In genomic region chr18:75124551-75124950, GRCh38 we compare ENCODE assay signal across 15 cellular contexts.
DNase-seq lines count a peak whose midpoint lies in the region; ATAC-seq and TF ChIP-seq lines count a peak whose summit lies in the region.
"Had no signal": no experiment of that assay in that cellular context is flagged by ENCODE, and none has a peak within 500 bp of the region (broad histone marks: within the 10 kb centered on the region; RNA-seq: fewer than 3 reads in every experiment).

No MANE protein-coding gene starts in this region.

- no TSS peak for BruUV-seq in Calu3 (replicated peaks; lab: Mats Ljungman, UMichigan)

- H3K4me3 Mint-ChIP-seq in T-helper 17 cell (no peak overlapping the region), Calu3 (ENCODE audit: low read depth, unreplicated experiment) (no peak overlapping the region)
- H3K4me3 Mint-ChIP-seq: H9 had no signal

- H3K4me1 Mint-ChIP-seq in T-helper 17 cell: peaks cover 15% of the 10 kb centered on the region
- H3K4me1 Mint-ChIP-seq in Calu3 (ENCODE audit: low read depth, unreplicated experiment): no peaks in the 10 kb centered on the region
- H3K4me1 Mint-ChIP-seq: H9 had no signal

- DNase-seq in D341Med (ENCODE audit: low spot score) (peak; percentile 34), T-helper 17 cell (no peak), left lobe of liver (ENCODE audit: low spot score) (peak; percentile 21), suprapubic skin (ENCODE audit: low spot score in 2 of 2) (peak; percentile 8 to 33), kidney tubule cell (ENCODE audit: low spot score) (no peak), Calu3 (no peak)
- DNase-seq: GM23248, H9, KBM-7, MV-4-11, NCI-H1105, NCI-H1930, NCI-H2107, NCI-H748 treated with DMSO at 0.1 percent for 48 hours had no signal

- TF ChIP-seq POLR2A in suprapubic skin (IDR thresholded peaks at IDR 0.05): no peak

- no peak for TF ChIP-seq EP300 in suprapubic skin (IDR thresholded peaks at IDR 0.05)

- intact Hi-C loops in Calu3 (cut with micrococcal nuclease; ENCODE audit: unreplicated experiment): no loop called here

- H3K4me3 ChIP-seq in suprapubic skin: no peak overlapping the region
- H3K4me3 ChIP-seq: GM23248 had no signal

- H3K4me1 ChIP-seq in suprapubic skin: no peaks in the 10 kb centered on the region

- CTCF ChIA-PET in Calu3 (lab: Charles Lee): no interaction called here

- no peak overlapping the region for H3K27ac ChIP-seq in suprapubic skin
- H3K27ac ChIP-seq: GM23248 had no signal

- H3K36me3 Mint-ChIP-seq in T-helper 17 cell (ENCODE audit: low read depth) (no peaks in the 10 kb centered on the region), Calu3 (ENCODE audit: insufficient read depth, unreplicated experiment) (no peaks in the 10 kb centered on the region)

- 82% methylated on average over 14 of the region's 14 CpGs for WGBS in suprapubic skin

- ATAC-seq in T-helper 17 cell: no peak
- ATAC-seq in left lobe of liver: no peak
- no peak for ATAC-seq in GM21423 (IDR thresholded peaks at IDR 0.05; ENCODE audit: unreplicated experiment)

- H3K27me3 ChIP-seq in suprapubic skin: no peaks in the 10 kb centered on the region

- H3K27me3 Mint-ChIP-seq in T-helper 17 cell (peaks cover 11% of the 10 kb centered on the region), Calu3 (ENCODE audit: unreplicated experiment) (peaks cover 30% of the 10 kb centered on the region)

- H3K9me3 ChIP-seq in T-helper 17 cell (ENCODE audit: control insufficient read depth, low read length, poor library complexity, severe bottlenecking): no peaks in the 10 kb centered on the region
- no peaks in the 10 kb centered on the region for H3K9me3 ChIP-seq in suprapubic skin

- H3K9me3 Mint-ChIP-seq in Calu3 (ENCODE audit: low read depth, unreplicated experiment): no peaks in the 10 kb centered on the region
- H3K9me3 Mint-ChIP-seq: H9 had no signal

- no peaks in the 10 kb centered on the region for H3K36me3 ChIP-seq in suprapubic skin

- TF ChIP-seq CTCF in suprapubic skin (IDR thresholded peaks at IDR 0.05): no peak
- TF ChIP-seq CTCF in Calu3 (IDR thresholded peaks at IDR 0.05; ENCODE audit: unreplicated experiment): no peak

- H3K27ac Mint-ChIP-seq in T-helper 17 cell (peak overlapping the region; percentile 61), Calu3 (ENCODE audit: unreplicated experiment) (no peak overlapping the region)
- H3K27ac Mint-ChIP-seq: H9 had no signal

Comparison
In these comparisons a context has a peak if more than half of its experiments do, and no peak if none do; other contexts are left out.
1. DNase-seq: peak in D341Med (single experiment), left lobe of liver (single experiment) and suprapubic skin (2 of 2); none in T-helper 17 cell (0 of 3), kidney tubule cell (single experiment) and Calu3 (single experiment).